In the genomic region with DNA sequence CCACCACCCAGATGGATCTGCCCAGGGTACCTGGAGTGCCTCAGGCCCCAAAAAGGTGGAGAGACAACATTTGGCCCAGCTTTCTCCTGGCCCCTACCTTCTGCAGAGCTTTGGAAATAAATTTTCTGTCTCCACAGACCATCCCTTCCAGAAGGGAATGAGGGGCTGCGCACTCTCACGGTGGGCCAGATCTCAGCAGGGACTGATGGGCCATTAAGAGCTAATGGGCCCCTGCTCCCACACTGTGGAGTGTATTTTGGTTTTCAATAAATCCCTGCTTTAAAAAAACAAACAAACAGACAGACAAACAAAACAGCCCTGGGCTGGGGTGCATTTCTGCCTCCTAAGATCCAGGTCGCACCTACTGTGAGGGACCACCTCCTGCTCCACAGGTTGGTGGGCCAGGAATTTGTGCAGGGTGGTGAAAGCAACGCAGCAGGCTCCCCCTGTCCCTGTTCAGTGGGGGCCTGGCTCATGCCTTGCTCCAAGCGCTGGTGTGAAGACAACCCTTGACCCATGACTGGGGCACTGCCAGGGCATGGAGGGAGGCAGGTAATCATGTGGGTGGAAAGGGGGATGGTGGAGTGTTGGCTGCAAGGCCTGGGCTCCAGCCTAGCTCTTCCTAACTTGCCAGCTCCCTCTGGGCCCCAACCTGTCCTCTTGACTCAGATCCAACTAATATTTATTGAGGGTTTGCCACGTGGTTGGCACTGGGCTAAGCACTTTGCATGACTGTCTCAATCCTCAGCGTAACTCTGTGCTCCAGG, we compare ENCODE assay signal across 18 cellular contexts.
DNase-seq lines count a peak whose midpoint lies in the region; ATAC-seq, FAIRE-seq and TF ChIP-seq lines count a peak whose summit lies in the region.
"Had no signal": no experiment of that assay in that cellular context is flagged by ENCODE, and none has a peak within 500 bp of the region (broad histone marks: within the 10 kb centered on the region; RNA-seq: fewer than 3 reads in every experiment).

No MANE protein-coding gene starts in this region.

- BruUV-seq in HepG2 (replicated peaks; lab: Mats Ljungman, UMichigan) = no TSS peak

- no peak for FAIRE-seq in HepG2 (lab: Jason Lieb, UNC)
- FAIRE-seq: A549 had no signal

- H3K27ac ChIP-seq in liver (ENCODE audit: low read depth in 1 of 2, low read length in 2 of 2) (no peak overlapping the region), HepG2 (ENCODE audit: extremely low read length, insufficient read depth, low read length) (no peak overlapping the region), osteoblast (ENCODE audit: low read depth, low read length) (no peak overlapping the region), hepatocyte (no peak overlapping the region)
- H3K27ac ChIP-seq: A549; BLaER1 treated with 17β-estradiol and CSF1 and Interleukin-3, amounts not matched to agents 10 nM and 100 nM; SK-N-MC had no signal

- H3K9me3 ChIP-seq in liver (ENCODE audit: control insufficient read depth in 4 of 4, low read length in 3 of 4) (no peaks in the 10 kb centered on the region), HepG2 (ENCODE audit: low read length) (no peaks in the 10 kb centered on the region), osteoblast (ENCODE audit: low read depth, low read length) (no peaks in the 10 kb centered on the region), hepatocyte (ENCODE audit: low read depth) (no peaks in the 10 kb centered on the region)
- H3K9me3 ChIP-seq: A549; BLaER1 treated with 17β-estradiol and CSF1 and Interleukin-3, amounts not matched to agents 10 nM and 100 nM; HAP-1 had no signal

- no peaks in the 10 kb centered on the region for H3K9me2 ChIP-seq in hepatocyte (replicated peaks; ENCODE audit: insufficient read depth)

- TF ChIP-seq RAD21 in liver (IDR thresholded peaks at IDR 0.05) (peak in 1 of 2 donors; percentile 9), HepG2 (CRISPR knock-in tag; IDR thresholded peaks at IDR 0.05) (no peak)

- H3K4me1 ChIP-seq in liver (ENCODE audit: control insufficient read depth in 4 of 4, insufficient read depth in 4 of 4, low read length in 3 of 4) (peaks cover 5 to 47% (median 41%) of the 10 kb centered on the region in 4 donors), HepG2 (ENCODE audit: insufficient read depth, low read length) (no peaks in the 10 kb centered on the region), osteoblast (ENCODE audit: insufficient read depth, low read length) (peaks cover 2% of the 10 kb centered on the region), hepatocyte (ENCODE audit: insufficient read depth) (peaks cover 3% of the 10 kb centered on the region)
- H3K4me1 ChIP-seq: A549, HAP-1 had no signal

- no peaks in the 10 kb centered on the region for H4K20me1 ChIP-seq in HepG2 (ENCODE audit: insufficient read depth, low read length)
- H4K20me1 ChIP-seq in osteoblast (ENCODE audit: insufficient read depth, low read length) = no peaks in the 10 kb centered on the region
- no peaks in the 10 kb centered on the region for H4K20me1 ChIP-seq in hepatocyte (ENCODE audit: insufficient read depth, poor library complexity, severe bottlenecking)
- H4K20me1 ChIP-seq: BLaER1 treated with 17β-estradiol and CSF1 and Interleukin-3, amounts not matched to agents 10 nM and 100 nM had no signal

- H3K27me3 ChIP-seq in liver (ENCODE audit: control insufficient read depth in 4 of 4, insufficient read depth in 4 of 4, low read length in 3 of 4) (no peaks in the 10 kb centered on the region), HepG2 (ENCODE audit: control insufficient read depth in 1 of 2, insufficient read depth in 2 of 2, low read length in 2 of 2) (peaks cover 3 to 21% of the 10 kb centered on the region in 2 experiments; a peak in 3 of 5 replicates), osteoblast (ENCODE audit: insufficient read depth, low read length) (no peaks in the 10 kb centered on the region), hepatocyte (no peaks in the 10 kb centered on the region)
- H3K27me3 ChIP-seq: BLaER1 treated with 17β-estradiol and CSF1 and Interleukin-3, amounts not matched to agents 10 nM and 100 nM had no signal

- POLR2A ChIA-PET in HepG2 (lab: Yijun Ruan, JAX) = no interaction called here

- in situ Hi-C loops in HepG2 (cut with HindIII; ENCODE audit: extremely low pct_ligation_motif_present, low pct_unique_long_range_greater_than_20kb) = no loop called here

- no peaks in the 10 kb centered on the region for H3K79me2 ChIP-seq in HepG2 (ENCODE audit: insufficient read depth, low read length)
- no peaks in the 10 kb centered on the region for H3K79me2 ChIP-seq in osteoblast (ENCODE audit: insufficient read depth, low read length)
- no peaks in the 10 kb centered on the region for H3K79me2 ChIP-seq in hepatocyte

- 43% methylated on average over 7 of the region's 7 CpGs for WGBS in liver
- WGBS in HepG2 (ENCODE audit: low lambda C conversion rate) = 19% methylated on average over 5 of the region's 7 CpGs
- 89% methylated on average over 7 of the region's 7 CpGs for WGBS in hepatocyte (ENCODE audit: low lambda C conversion rate, missing lambda C conversion rate)

- CTCF ChIA-PET in HepG2 (lab: Yijun Ruan, JAX; ENCODE audit: low intra/inter-chr PET ratio, low total read pairs) = no interaction called here

- H3K9ac ChIP-seq in liver (ENCODE audit: low read depth in 1 of 2, low read length in 2 of 2) (no peak overlapping the region), HepG2 (ENCODE audit: insufficient read depth, low read depth, low read length) (no peak overlapping the region)
- H3K9ac ChIP-seq: BLaER1 treated with 17β-estradiol and CSF1 and Interleukin-3, amounts not matched to agents 10 nM and 100 nM had no signal

- no peak overlapping the region for H3K4me2 ChIP-seq in HepG2 (ENCODE audit: low read depth, low read length)
- no peak overlapping the region for H3K4me2 ChIP-seq in osteoblast (ENCODE audit: insufficient read depth, low read length)
- no peak overlapping the region for H3K4me2 ChIP-seq in hepatocyte
- H3K4me2 ChIP-seq: A549; BLaER1 treated with 17β-estradiol and CSF1 and Interleukin-3, amounts not matched to agents 10 nM and 100 nM had no signal

- no peak for TF ChIP-seq CTCF in liver (IDR thresholded peaks at IDR 0.05; ENCODE audit: low read depth, low read length, missing input control)
- TF ChIP-seq CTCF in HepG2 (CRISPR knock-in tag; IDR thresholded peaks at IDR 0.05) = no peak
- TF ChIP-seq CTCF in epithelial cell of esophagus (IDR thresholded peaks at IDR 0.05; ENCODE audit: insufficient read depth, low read depth, low read length, missing control alignments) = no peak
- TF ChIP-seq CTCF in osteoblast (IDR thresholded peaks at IDR 0.05; ENCODE audit: extremely low read depth, low read depth, low read length) = no peak
- TF ChIP-seq CTCF in hepatocyte (IDR thresholded peaks at IDR 0.05; ENCODE audit: poor library complexity) = no peak

- H3K36me3 ChIP-seq in liver (ENCODE audit: control insufficient read depth in 4 of 4, insufficient read depth in 3 of 4, low read depth in 1 of 4, low read length in 3 of 4) = no peaks in the 10 kb centered on the region
- no peaks in the 10 kb centered on the region for H3K36me3 ChIP-seq in HepG2 (replicated peaks in 1 of 2; ENCODE audit: control insufficient read depth in 1 of 2, insufficient read depth in 2 of 2, low read length in 2 of 2)
- H3K36me3 ChIP-seq in osteoblast (ENCODE audit: insufficient read depth, low read length) = no peaks in the 10 kb centered on the region
- H3K36me3 ChIP-seq in hepatocyte (replicated peaks; ENCODE audit: insufficient read depth, low read depth) = no peaks in the 10 kb centered on the region
- H3K36me3 ChIP-seq: BLaER1 treated with 17β-estradiol and CSF1 and Interleukin-3, amounts not matched to agents 10 nM and 100 nM; HAP-1 had no signal

- no peak for TF ChIP-seq EP300 in HepG2 (IDR thresholded peaks at IDR 0.05; ENCODE audit: low read depth in 2 of 2, low read length in 2 of 2)
- no peak for TF ChIP-seq EP300 in HepG2 (CRISPR knock-in tag; IDR thresholded peaks at IDR 0.05; ENCODE audit: borderline replicate concordance)

- no peak overlapping the region for H2AFZ ChIP-seq in HepG2 (ENCODE audit: low read length)
- H2AFZ ChIP-seq in osteoblast (ENCODE audit: low read length) = no peak overlapping the region
- no peak overlapping the region for H2AFZ ChIP-seq in hepatocyte

- TF ChIP-seq POLR2A in HepG2 (IDR thresholded peaks at IDR 0.05; ENCODE audit: insufficient read depth in 1 of 2, low read depth in 2 of 2, low read length in 2 of 2) = no peak

- no peak for ATAC-seq in HepG2
- ATAC-seq: A549, Right ventricle myocardium inferior had no signal

- DNase-seq in HepG2 (ENCODE audit: low spot score) = no peak
- peak; percentile 24 for DNase-seq in epithelial cell of esophagus (ENCODE audit: low read depth)
- DNase-seq in osteoblast (ENCODE audit: insufficient read length, low spot score, missing footprints) = peak; percentile 44
- no peak for DNase-seq in hepatocyte (ENCODE audit: low spot score)
- no peak for DNase-seq in NCI-H510A treated with DMSO at 0.1 percent for 48 hours (lab: John Stamatoyannopoulos, UW)
- no peak for DNase-seq in epidermal melanocyte (ENCODE audit: insufficient read length, low spot score)
- no peak for DNase-seq in COLO829 (ENCODE audit: low spot score)
- DNase-seq: CD8-positive, alpha-beta memory T cell; KG1; NCI-H1436; NCI-H2081; NCI-H510A had no signal

- no peak overlapping the region for H3K4me3 ChIP-seq in liver (ENCODE audit: low read depth in 1 of 3, low read length in 3 of 3)
- H3K4me3 ChIP-seq in HepG2 (replicated peaks in 1 of 3; ENCODE audit: insufficient read depth in 1 of 3, low read depth in 2 of 3, low read length in 3 of 3) = no peak overlapping the region
- no peak overlapping the region for H3K4me3 ChIP-seq in epithelial cell of esophagus (ENCODE audit: low read length)
- no peak overlapping the region for H3K4me3 ChIP-seq in osteoblast (ENCODE audit: insufficient read depth, low read length)
- no peak overlapping the region for H3K4me3 ChIP-seq in hepatocyte
- H3K4me3 ChIP-seq: A549; BLaER1 treated with 17β-estradiol and CSF1 and Interleukin-3, amounts not matched to agents 10 nM and 100 nM; HAP-1; SK-N-MC had no signal

- intact Hi-C loops in HepG2 (cut with micrococcal nuclease; ENCODE audit: unreplicated experiment) = no loop called here

TF ChIP-seq in liver, 16 proteins besides CTCF, POLR2A, EP300 and RAD21 (continues in another document):
- TF ChIP-seq GABPA (IDR thresholded peaks at IDR 0.05 in 1 of 2, conservative IDR thresholded peaks at IDR 0.05 in 1 of 2) (no peak), TAF1 (conservative IDR thresholded peaks at IDR 0.05) (no peak), HNF4A (conservative IDR thresholded peaks at IDR 0.05) (peak; percentile 66 to 88)

TF ChIP-seq in HepG2, 621 proteins besides CTCF, POLR2A, EP300 and RAD21:
- TF ChIP-seq SATB2 (CRISPR knock-in tag; IDR thresholded peaks at IDR 0.05) (no peak), ZNF446 (CRISPR knock-in tag; IDR thresholded peaks at IDR 0.05) (no peak), KLF11 (CRISPR knock-in tag; IDR thresholded peaks at IDR 0.05) (no peak)

Comparison
In these comparisons a context has a peak if more than half of its experiments do, and no peak if none do; other contexts are left out.
1. DNase-seq: peak in epithelial cell of esophagus (single experiment) and osteoblast (single experiment); none in HepG2 (single experiment), hepatocyte (single experiment), NCI-H510A treated with DMSO at 0.1 percent for 48 hours (single experiment), epidermal melanocyte (single experiment) and COLO829 (single experiment).